In genomic region chr22:44664149-44664548, GRCh38 we compare ENCODE assay signal across 8 cellular contexts. TPM values are rescaled to one million over a fixed set of nuclear protein-coding genes. Genes with fewer than 3 reads are reported as not detected.
DNase-seq lines count a peak whose midpoint lies in the region; ATAC-seq and TF ChIP-seq lines count a peak whose summit lies in the region.

No MANE protein-coding gene starts in this region.

- intact Hi-C loops in heart left ventricle (cut with DNase I), result no loop called here
- intact Hi-C loops in spleen (cut with DNase I; ENCODE audit: low total_unique reads), result no loop called here

- whole genome bisulfite sequencing in heart left ventricle, 4 donors, result 35 to 49% (median 39%) methylated on average over 11 of the region's 11 CpGs
- WGBS in spleen, 5 donors, result 1 to 6% (median 2%) methylated on average over 6 to 11 of the region's 11 CpGs

- DNase-seq in MV-4-11 (lab: John Stamatoyannopoulos, UW), result peak; percentile 91
- DNase-seq in activated T-helper 1 cell treated with Interleukin-2 at 50 U/mL for 16 hours (ENCODE audit: low read depth), result peak; percentile 27
- peak; percentile 71 to 86 (median 73) for DNase-seq in heart left ventricle
- DNase-seq in spleen, result peak; percentile 91
- no peak for DNase-seq in HEK293T (ENCODE audit: extremely low spot score)
- DNase-seq in NCI-H82 treated with DMSO at 0.1 percent for 48 hours (lab: John Stamatoyannopoulos, UW; ENCODE audit: unreplicated experiment), result no peak

- H3K4me1 ChIP-seq in heart left ventricle (peaks cover 0 to 48% (median 15%) of the 10 kb centered on the region in 12 donors), spleen (peaks cover 26 to 68% (median 52%) of the 10 kb centered on the region in 6 donors)

- no peak for TF ChIP-seq CTCF in heart left ventricle (IDR thresholded peaks at IDR 0.05)
- no peak for TF ChIP-seq CTCF in spleen (IDR thresholded peaks at IDR 0.05 in 8 of 11, conservative IDR thresholded peaks at IDR 0.05 in 3 of 11)

- H3K27ac ChIP-seq in heart left ventricle (peak overlapping the region in 4 of 12 donors; percentile 20 to 85 (median 42)), spleen (peak overlapping the region in 7 of 8 donors; percentile 54 to 84 (median 75))

- POLR2A ChIA-PET in HEK293T (lab: Yijun Ruan, JAX), result no interaction called here

- CTCF ChIA-PET in HEK293T (lab: Yijun Ruan, JAX), result interaction anchor here (0.6 to 1.0 kb wide), 2 partner anchors 21 to 779 kb away, joined by 3 read pairs; no protein-coding TSS in a partner anchor

- H3K9me3 ChIP-seq in heart left ventricle (no peaks in the 10 kb centered on the region), spleen (no peaks in the 10 kb centered on the region)

- no peak overlapping the region for H3K4me3 ChIP-seq in heart left ventricle
- H3K4me3 ChIP-seq in spleen, result no peak overlapping the region

- ATAC-seq in heart left ventricle (peak; percentile 64 to 88 (median 70)), HG03439 (IDR thresholded peaks at IDR 0.05; ENCODE audit: unreplicated experiment) (no peak), HG03039 (IDR thresholded peaks at IDR 0.05; ENCODE audit: unreplicated experiment) (no peak)

- H3K36me3 ChIP-seq in heart left ventricle (no peaks in the 10 kb centered on the region), spleen (no peaks in the 10 kb centered on the region)

- TF ChIP-seq POLR2A in heart left ventricle (IDR thresholded peaks at IDR 0.05) (no peak), spleen (IDR thresholded peaks at IDR 0.05) (no peak)

- peaks cover 0 to 5% (median 0%) of the 10 kb centered on the region in 9 donors for H3K27me3 ChIP-seq in heart left ventricle
- peaks cover 0 to 9% (median 0%) of the 10 kb centered on the region in 7 donors for H3K27me3 ChIP-seq in spleen (replicated peaks in 1 of 7)

TF ChIP-seq in HEK293T, 16 proteins besides CTCF, POLR2A, EP300 and RAD21:
- TF ChIP-seq FOXA1 (IDR thresholded peaks at IDR 0.05), result no peak
- TF ChIP-seq FOXM1 (IDR thresholded peaks at IDR 0.05; ENCODE audit: borderline replicate concordance), result no peak
- no peak for TF ChIP-seq ZNF384 (IDR thresholded peaks at IDR 0.05)
- TF ChIP-seq HDGF (IDR thresholded peaks at IDR 0.05; ENCODE audit: borderline replicate concordance), result no peak
- TF ChIP-seq NFRKB (IDR thresholded peaks at IDR 0.05), result no peak
- TF ChIP-seq SP1 (IDR thresholded peaks at IDR 0.05), result no peak
- TF ChIP-seq BHLHE40 (IDR thresholded peaks at IDR 0.05; ENCODE audit: borderline replicate concordance), result no peak
- no peak for TF ChIP-seq TARDBP (IDR thresholded peaks at IDR 0.05)
- TF ChIP-seq CTBP1 (IDR thresholded peaks at IDR 0.05; ENCODE audit: borderline replicate concordance), result no peak
- TF ChIP-seq L3MBTL2 (conservative IDR thresholded peaks at IDR 0.05), result no peak

RNA-seq across cellular contexts. Expression of gene PRR5, which starts 37.9 kb away (rescaled TPM):
- total RNA-seq in heart left ventricle (1 to 10 TPM; 1.6 to 9.5 (median 2.2) TPM), spleen (10 to 100 TPM; 49.0 to 85.6 (median 77.9) TPM)
- polyA plus RNA-seq in heart left ventricle (1 to 10 TPM; 2.0 to 2.2 TPM), spleen (10 to 100 TPM; 31.3 to 83.1 (median 57.5) TPM)

Comparison
In these comparisons a context has a peak if more than half of its experiments do, and no peak if none do; other contexts are left out.
1. DNase-seq: peak in MV-4-11 (single experiment), activated T-helper 1 cell treated with Interleukin-2 at 50 U/mL for 16 hours (single experiment), heart left ventricle (5 of 5) and spleen (single experiment); none in HEK293T (single experiment) and NCI-H82 treated with DMSO at 0.1 percent for 48 hours (single experiment).
2. ATAC-seq: peak in heart left ventricle (4 of 4); none in HG03439 (single experiment) and HG03039 (single experiment).
3. RNA of gene PRR5, which starts 37.9 kb away (total RNA-seq): 49.0 to 85.6 TPM in spleen; 1.6 to 9.5 TPM in heart left ventricle; every median in the first group is over 4 times any median in the second.